11 cellular contexts compared by ENCODE assay signal in genomic region chr9:81613002-81613750, GRCh38.
A peak's percentile ranks its signal among the peaks of the same experiment; 100 is the strongest.
DNase-seq lines count a peak whose midpoint lies in the region; ATAC-seq and TF ChIP-seq lines count a peak whose summit lies in the region.
"Had no signal": no experiment of that assay in that cellular context is flagged by ENCODE, and none has a peak within 500 bp of the region (broad histone marks: within the 10 kb centered on the region; RNA-seq: fewer than 3 reads in every experiment).

No MANE protein-coding gene starts in this region.

- intact Hi-C loops in A673 (cut with micrococcal nuclease; ENCODE audit: unreplicated experiment), result no loop called here

- H3K36me3 Mint-ChIP-seq in nephron (ENCODE audit: low read depth), result peaks cover 89% of the 10 kb centered on the region
- H3K36me3 Mint-ChIP-seq in stimulated activated effector memory CD8-positive, alpha-beta T cell treated with anti-CD3 and anti-CD28 coated beads, Interleukin-12 subunit alpha, Interleukin-12 subunit beta, amount 100 ng/mL, for 72 hours, result peaks cover 6% of the 10 kb centered on the region

- H3K9me3 ChIP-seq in A673 (ENCODE audit: low read depth, low read length, poor library complexity, severe bottlenecking), result no peaks in the 10 kb centered on the region

- H3K4me1 Mint-ChIP-seq in nephron, result peaks cover 42% of the 10 kb centered on the region
- H3K4me1 Mint-ChIP-seq in stimulated activated effector memory CD8-positive, alpha-beta T cell treated with anti-CD3 and anti-CD28 coated beads, Interleukin-12 subunit alpha, Interleukin-12 subunit beta, amount 100 ng/mL, for 72 hours, result no peaks in the 10 kb centered on the region

- no peak for TF ChIP-seq CTCF in A673 (conservative IDR thresholded peaks at IDR 0.05; ENCODE audit: low read depth, low read length)
- no peak for TF ChIP-seq CTCF in fibroblast of the aortic adventitia (IDR thresholded peaks at IDR 0.05; ENCODE audit: insufficient read depth, low read length)
- no peak for TF ChIP-seq CTCF in nephron (IDR thresholded peaks at IDR 0.05; ENCODE audit: unreplicated experiment in 3 of 3)

- POLR2A ChIA-PET in A673 (lab: Charles Lee; ENCODE audit: low non-redundant PET), result no interaction called here

- no TSS peak for BruUV-seq in A673 (replicated peaks; lab: Mats Ljungman, UMichigan)

- no peak overlapping the region for H3K27ac ChIP-seq in A673 (ENCODE audit: low read depth, low read length, poor library complexity, severe bottlenecking)

- peak overlapping the region in 1 of 3 experiments; percentile 7 for H3K4me3 Mint-ChIP-seq in nephron
- H3K4me3 Mint-ChIP-seq in stimulated activated effector memory CD8-positive, alpha-beta T cell treated with anti-CD3 and anti-CD28 coated beads, Interleukin-12 subunit alpha, Interleukin-12 subunit beta, amount 100 ng/mL, for 72 hours, result no peak overlapping the region
- H3K4me3 Mint-ChIP-seq: natural killer cell had no signal

- H3K4me3 ChIP-seq in A673 (ENCODE audit: low read depth, low read length, poor library complexity, severe bottlenecking) (no peak overlapping the region), fibroblast of the aortic adventitia (ENCODE audit: low read depth, low read length) (no peak overlapping the region)

- no peaks in the 10 kb centered on the region for H3K27me3 Mint-ChIP-seq in nephron (ENCODE audit: low read depth)

- H3K4me1 ChIP-seq in A673 (ENCODE audit: insufficient read depth, low read length, poor library complexity, severe bottlenecking), result no peaks in the 10 kb centered on the region

- CTCF ChIA-PET in A673 (lab: Charles Lee), result no interaction called here

- no peaks in the 10 kb centered on the region for H3K9me3 Mint-ChIP-seq in nephron
- no peaks in the 10 kb centered on the region for H3K9me3 Mint-ChIP-seq in stimulated activated effector memory CD8-positive, alpha-beta T cell treated with anti-CD3 and anti-CD28 coated beads, Interleukin-12 subunit alpha, Interleukin-12 subunit beta, amount 100 ng/mL, for 72 hours
- H3K9me3 Mint-ChIP-seq: natural killer cell had no signal

- DNase-seq in A673 (ENCODE audit: low spot score) (peak; percentile 2), fibroblast of the aortic adventitia (ENCODE audit: low read depth) (peak; percentile 94), NCI-H748 (lab: John Stamatoyannopoulos, UW; ENCODE audit: unreplicated experiment) (no peak), activated T-cell treated with anti-CD3 and anti-CD28 coated beads for 4 hours (no peak)
- no peak for DNase-seq in stimulated activated effector memory CD8-positive, alpha-beta T cell treated with anti-CD3 and anti-CD28 coated beads, Interleukin-12 subunit alpha, Interleukin-12 subunit beta, amount 100 ng/mL, for 72 hours (ENCODE audit: low spot score in 2 of 2)
- DNase-seq: natural killer cell, NCI-H2171, T1000 had no signal

- peak overlapping the region; percentile 91 to 94 (median 91) for H3K27ac Mint-ChIP-seq in nephron
- no peak overlapping the region for H3K27ac Mint-ChIP-seq in stimulated activated effector memory CD8-positive, alpha-beta T cell treated with anti-CD3 and anti-CD28 coated beads, Interleukin-12 subunit alpha, Interleukin-12 subunit beta, amount 100 ng/mL, for 72 hours
- H3K27ac Mint-ChIP-seq: natural killer cell had no signal

- ATAC-seq in SK-N-SH treated with all-trans-retinoic acid at 6 μM for 48 hours (peak; percentile 59; the same call in 1 of the 3 replicates), GM19035 (IDR thresholded peaks at IDR 0.05; ENCODE audit: unreplicated experiment) (no peak)
- ATAC-seq in stimulated activated effector memory CD8-positive, alpha-beta T cell treated with anti-CD3 and anti-CD28 coated beads, Interleukin-12 subunit alpha, Interleukin-12 subunit beta, amount 100 ng/mL, for 72 hours, result no peak
- ATAC-seq: natural killer cell had no signal

- H3K36me3 ChIP-seq in A673 (ENCODE audit: insufficient read depth, low read length, poor library complexity, severe bottlenecking), result no peaks in the 10 kb centered on the region

- no peaks in the 10 kb centered on the region for H3K27me3 ChIP-seq in A673 (replicated peaks; ENCODE audit: insufficient read depth, low read depth, low read length, poor library complexity)

TF ChIP-seq in SK-N-SH treated with all-trans-retinoic acid at 6 μM for 48 hours, 23 proteins besides CTCF, POLR2A, EP300 and RAD21:
- TF ChIP-seq ZC3H10 (CRISPR knock-in tag; IDR thresholded peaks at IDR 0.05), result no peak
- TF ChIP-seq PPARA (CRISPR knock-in tag; IDR thresholded peaks at IDR 0.05; ENCODE audit: borderline replicate concordance), result no peak
- TF ChIP-seq ZNF8 (CRISPR knock-in tag; IDR thresholded peaks at IDR 0.05), result no peak
- TF ChIP-seq ZFP30 (CRISPR knock-in tag; IDR thresholded peaks at IDR 0.05), result no peak
- peak; percentile 93 for TF ChIP-seq TCF4 (CRISPR knock-in tag; IDR thresholded peaks at IDR 0.05; ENCODE audit: borderline replicate concordance)
- peak; percentile 35; the same call in 1 of the 2 replicates for TF ChIP-seq TSHZ2 (CRISPR knock-in tag; IDR thresholded peaks at IDR 0.05)
- no peak for TF ChIP-seq CSRNP3 (CRISPR knock-in tag; IDR thresholded peaks at IDR 0.05)
- TF ChIP-seq ARNTL (CRISPR knock-in tag; IDR thresholded peaks at IDR 0.05; ENCODE audit: borderline replicate concordance, low read depth), result no peak
- no peak for TF ChIP-seq BACH2 (CRISPR knock-in tag; IDR thresholded peaks at IDR 0.05; ENCODE audit: borderline replicate concordance)
- no peak for TF ChIP-seq OSR1 (CRISPR knock-in tag; IDR thresholded peaks at IDR 0.05)
- no peak for TF ChIP-seq ZNF70 (CRISPR knock-in tag; IDR thresholded peaks at IDR 0.05)
- 0 out of 2 replicates have a peak, but pooled peaks have one; percentile 22 for TF ChIP-seq SNAI2 (CRISPR knock-in tag; IDR thresholded peaks at IDR 0.05)
- TF ChIP-seq TOX (CRISPR knock-in tag; IDR thresholded peaks at IDR 0.05; ENCODE audit: borderline replicate concordance), result no peak

Comparison
In these comparisons a context has a peak if more than half of its experiments do, and no peak if none do; other contexts are left out.
1. DNase-seq: peak in A673 (single experiment) and fibroblast of the aortic adventitia (single experiment); none in stimulated activated effector memory CD8-positive, alpha-beta T cell treated with anti-CD3 and anti-CD28 coated beads, Interleukin-12 subunit alpha, Interleukin-12 subunit beta, amount 100 ng/mL, for 72 hours (0 of 2), NCI-H748 (single experiment) and activated T-cell treated with anti-CD3 and anti-CD28 coated beads for 4 hours (single experiment).